Comparison of ENCODE assay signal across 8 cellular contexts in the genomic region with DNA sequence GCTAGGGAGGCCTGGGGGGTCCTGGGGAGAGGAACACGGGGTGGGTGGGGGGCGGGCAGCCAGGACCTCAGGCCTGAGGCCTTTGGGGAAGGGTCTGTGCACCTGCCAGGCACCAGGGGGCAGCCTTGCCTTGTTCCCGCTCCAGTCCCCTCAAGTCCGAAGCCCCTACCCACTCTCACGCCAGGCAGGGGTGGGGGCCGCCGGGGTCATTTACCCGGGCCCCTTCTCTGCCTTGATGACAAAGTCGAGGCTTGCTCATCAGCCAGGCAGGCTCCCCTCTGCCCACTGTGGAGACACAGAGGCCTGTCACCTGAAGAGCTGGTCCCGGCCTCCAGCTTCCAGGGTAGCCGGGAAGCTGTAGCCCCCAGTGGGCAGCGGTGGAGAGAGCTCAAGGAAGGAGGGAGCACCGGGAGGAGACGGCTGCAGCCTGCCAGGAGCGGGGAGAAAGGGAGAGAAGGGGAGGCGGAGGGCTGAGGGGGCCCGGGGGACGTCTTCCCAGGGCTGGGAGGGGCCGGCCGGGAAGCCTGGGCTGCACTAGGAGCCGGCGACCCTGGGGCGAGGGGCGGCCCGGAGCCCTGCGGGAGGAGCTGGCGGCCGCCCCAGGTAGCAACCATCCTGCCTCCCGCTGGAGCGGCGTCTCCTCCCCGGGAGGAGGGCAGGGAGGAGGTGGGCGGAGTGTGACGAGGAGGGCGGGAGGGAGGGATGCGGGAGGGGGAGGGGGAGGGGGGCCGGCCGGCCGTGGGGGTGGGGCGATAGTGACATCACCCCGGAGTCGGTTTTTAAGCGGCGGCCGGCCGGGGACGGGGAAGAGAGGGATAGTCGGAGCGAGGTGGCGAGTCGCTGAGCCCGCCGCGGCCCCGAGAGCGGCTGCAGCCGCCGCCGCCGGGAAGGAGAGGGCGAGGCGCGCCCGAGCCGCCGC. TPM values are rescaled to one million over a fixed set of nuclear protein-coding genes. Genes with fewer than 3 reads are reported as not detected.
A peak's percentile ranks its signal among the peaks of the same experiment; 100 is the strongest.
DNase-seq lines count a peak whose midpoint lies in the region; ATAC-seq and TF ChIP-seq lines count a peak whose summit lies in the region.

Gene SLC6A8, plus strand, starts transcription at position 806 of the 919 bp plus-strand sequence. CDS start 649 bp downstream, outside the sequence.

- ATAC-seq in GM18519 (IDR thresholded peaks at IDR 0.05; ENCODE audit: low FRiP score, unreplicated experiment) (no peak), GM18517 (IDR thresholded peaks at IDR 0.05; ENCODE audit: unreplicated experiment) (no peak)

- no peak within 1 kb of the TSS for H2AFZ ChIP-seq in hepatocyte

- POLR2A ChIA-PET in CD4-positive, alpha-beta memory T cell (lab: Charles Lee; ENCODE audit: partially characterized antibody) = no interaction called here

- CTCF ChIA-PET in CD4-positive, alpha-beta memory T cell (lab: Charles Lee; ENCODE audit: partially characterized antibody) = interaction anchor here (0.9 to 1.6 kb wide), 6 partner anchors 21 to 264 kb away, joined by 3 to 5 read pairs (median 4); partner anchors contain the start of genes IDH3G and SSR4

- TF ChIP-seq CTCF in ascending aorta (IDR thresholded peaks at IDR 0.05) (peak in 2 of 3 experiments; percentile 17 to 38), hepatocyte (IDR thresholded peaks at IDR 0.05; ENCODE audit: poor library complexity) (peak; percentile 37)

- no peaks in the 10 kb centered on the region for H3K9me2 ChIP-seq in hepatocyte (replicated peaks; ENCODE audit: insufficient read depth)

- no peaks in the 10 kb centered on the region for H3K9me3 Mint-ChIP-seq in CD4-positive, alpha-beta memory T cell

- H3K36me3 Mint-ChIP-seq in CD4-positive, alpha-beta memory T cell = no peaks in the 10 kb centered on the region

- WGBS in hepatocyte (ENCODE audit: low lambda C conversion rate, missing lambda C conversion rate) = 37% methylated on average over 21 of the region's 66 CpGs

- H3K36me3 ChIP-seq in CD4-positive, alpha-beta memory T cell (ENCODE audit: insufficient read depth, low read length) = no peaks in the 10 kb centered on the region
- no peaks in the 10 kb centered on the region for H3K36me3 ChIP-seq in ascending aorta
- no peaks in the 10 kb centered on the region for H3K36me3 ChIP-seq in hepatocyte (replicated peaks; ENCODE audit: insufficient read depth, low read depth)

- H4K20me1 ChIP-seq in hepatocyte (ENCODE audit: insufficient read depth, poor library complexity, severe bottlenecking) = peaks cover 2% of the 10 kb centered on the region

- no peak within 1 kb of the TSS for H3K27ac ChIP-seq in CD4-positive, alpha-beta memory T cell (ENCODE audit: low read depth, low read length)
- H3K27ac ChIP-seq in ascending aorta = peak within 1 kb of the TSS; percentile 49 to 54
- peak within 1 kb of the TSS; percentile 91 for H3K27ac ChIP-seq in hepatocyte

- H3K4me3 ChIP-seq in CD4-positive, alpha-beta memory T cell (ENCODE audit: low read length in 2 of 2) = no peak within 1 kb of the TSS
- H3K4me3 ChIP-seq in ascending aorta (peak within 1 kb of the TSS; percentile 53 to 69), hepatocyte (peak within 1 kb of the TSS; percentile 13)

- H3K79me2 ChIP-seq in hepatocyte = no peaks in the 10 kb centered on the region

- no peaks in the 10 kb centered on the region for H3K9me3 ChIP-seq in CD4-positive, alpha-beta memory T cell (ENCODE audit: control insufficient read depth in 1 of 2, low read length in 2 of 2)
- H3K9me3 ChIP-seq in ascending aorta (no peaks in the 10 kb centered on the region), hepatocyte (ENCODE audit: low read depth) (no peaks in the 10 kb centered on the region)

- DNase-seq in CD4-positive, alpha-beta memory T cell = peak in 3 of 5 donors; percentile 10 to 44 (median 23)
- DNase-seq in HPDE6-E6E7 (ENCODE audit: extremely low spot score) (peak; percentile 56), RPMI7951 (ENCODE audit: low read depth) (peak; percentile 60), ascending aorta (ENCODE audit: low spot score in 2 of 2) (peak in 1 of 2 donors; percentile 76), hepatocyte (ENCODE audit: low spot score) (peak; percentile 81), retina (peak; percentile 83)

- no peak within 1 kb of the TSS for H3K27ac Mint-ChIP-seq in CD4-positive, alpha-beta memory T cell

- peak within 1 kb of the TSS; percentile 77 for H3K4me2 ChIP-seq in hepatocyte

- no peaks in the 10 kb centered on the region for H3K27me3 ChIP-seq in CD4-positive, alpha-beta memory T cell (ENCODE audit: insufficient read depth, low read length)
- no peaks in the 10 kb centered on the region for H3K27me3 ChIP-seq in ascending aorta
- H3K27me3 ChIP-seq in hepatocyte = no peaks in the 10 kb centered on the region

- no peaks in the 10 kb centered on the region for H3K4me1 ChIP-seq in CD4-positive, alpha-beta memory T cell (ENCODE audit: insufficient read depth, low read length)
- no peaks in the 10 kb centered on the region for H3K4me1 ChIP-seq in ascending aorta
- peaks cover 10% of the 10 kb centered on the region for H3K4me1 ChIP-seq in hepatocyte (ENCODE audit: insufficient read depth)

- H3K4me1 Mint-ChIP-seq in CD4-positive, alpha-beta memory T cell = no peaks in the 10 kb centered on the region

- peak within 1 kb of the TSS; percentile 63 to 88 (median 76) for H3K4me3 Mint-ChIP-seq in CD4-positive, alpha-beta memory T cell

- H3K27me3 Mint-ChIP-seq in CD4-positive, alpha-beta memory T cell = no peaks in the 10 kb centered on the region

- intact Hi-C loops in CD4-positive, alpha-beta memory T cell (cut with micrococcal nuclease) = loop anchor here (5.0 kb wide), 2 partner anchors 35 to 265 kb away; partner anchors contain the start of genes ABCD1 and BCAP31
- intact Hi-C loops in ascending aorta (cut with DNase I) = loop anchor here (5.0 kb wide), 2 partner anchors 35 to 90 kb away; partner anchors contain the start of genes ABCD1, BCAP31 and CCNQ

RNA-seq across cellular contexts. Expression of gene SLC6A8, which starts in this region (rescaled TPM):
- total RNA-seq in CD4-positive, alpha-beta memory T cell = 1 to 10 TPM in 1 of 2 experiments, under 1 TPM in 1; 0.84 to 1.4 TPM
- polyA plus RNA-seq in CD4-positive, alpha-beta memory T cell = under 1 TPM; 0.11 to 0.21 TPM
- 4.7 and 5.2 TPM in 2 replicates for total RNA-seq in RPMI7951 (2014; rRNA removed; shearing (Covaris generic))
- 44.2 TPM for total RNA-seq in ascending aorta
- total RNA-seq in hepatocyte = 19.5 and 28.4 TPM in 2 replicates
- polyA plus RNA-seq in hepatocyte = 32.5 and 36.7 TPM in 2 replicates

Comparison
In these comparisons a context has a peak if more than half of its experiments do, and no peak if none do; other contexts are left out.
1. RNA of gene SLC6A8 (polyA plus RNA-seq): 32.5 to 36.7 TPM in hepatocyte; 0.11 to 0.21 TPM in CD4-positive, alpha-beta memory T cell; every median in the first group is over 10 times any median in the second.
2. H3K4me3 ChIP-seq: peak in ascending aorta (2 of 2) and hepatocyte (single experiment); none in CD4-positive, alpha-beta memory T cell (0 of 2).